In genomic region chr17:14331200-14331981, GRCh38 we compare ENCODE assay signal across 18 cellular contexts. TPM values are rescaled to one million over a fixed set of nuclear protein-coding genes. Genes with fewer than 3 reads are reported as not detected.
DNase-seq lines count a peak whose midpoint lies in the region; ATAC-seq and TF ChIP-seq lines count a peak whose summit lies in the region.
"Had no signal": no experiment of that assay in that cellular context is flagged by ENCODE, and none has a peak within 500 bp of the region (broad histone marks: within the 10 kb centered on the region; RNA-seq: fewer than 3 reads in every experiment).

No MANE protein-coding gene starts in this region.

- H3K4me3 Mint-ChIP-seq in activated CD4-positive, alpha-beta T cell treated with anti-CD3 and anti-CD28 coated beads for 36 hours, result no peak overlapping the region
- H3K4me3 Mint-ChIP-seq in H9 (peak overlapping the region; percentile 40 to 70; a peak in 4 of 5 replicates), mesothelial cell of epicardium (no peak overlapping the region)

- peak overlapping the region; percentile 41 for H3K4me2 ChIP-seq in H9 (ENCODE audit: insufficient read depth, insufficient read length, low read length)
- H3K4me2 ChIP-seq: SK-N-SH had no signal

- no peak overlapping the region for H2BK5ac ChIP-seq in H9 (ENCODE audit: insufficient read length, low read length)

- DNase-seq in activated CD4-positive, alpha-beta T cell treated with anti-CD3 and anti-CD28 coated beads for 36 hours, result no peak
- no peak for DNase-seq in activated CD4-positive, alpha-beta T cell treated with anti-CD3 and anti-CD28 coated beads for 48 hours
- DNase-seq in H9 (peak; percentile 73), mesothelial cell of epicardium (ENCODE audit: low spot score in 2 of 2, unreplicated experiment in 2 of 2) (no peak), HuH-7 (ENCODE audit: low spot score) (no peak), dedifferentiated amniotic fluid mesenchymal stem cell (ENCODE audit: extremely low spot score) (no peak), HuH-7.5 (ENCODE audit: low spot score) (no peak)
- DNase-seq: HCEC 1CT; mammary epithelial cell; NCI-H2081 treated with DMSO at 0.1 percent for 48 hours; NCI-H526; SK-N-SH; stimulated activated CD8-positive, alpha-beta memory T cell treated with anti-CD3 and anti-CD28 coated beads, Interleukin-4, amount 100 ng/mL, for 48 hours; thyroid gland had no signal

- no peak overlapping the region for H2BK120ac ChIP-seq in H9 (ENCODE audit: low read depth, low read length, poor library complexity, severe bottlenecking)

- H3T11ph ChIP-seq in H9 (ENCODE audit: low read length), result no peak overlapping the region

- H3K4ac ChIP-seq in H9 (ENCODE audit: low read depth, low read length), result no peak overlapping the region; the same call in 1 of the 2 replicates

- CTCF ChIA-PET in activated CD4-positive, alpha-beta T cell treated with anti-CD3 and anti-CD28 coated beads for 36 hours (lab: Charles Lee), result interaction anchor here (0.6 to 0.7 kb wide), 2 partner anchors 30 to 275 kb away, joined by 3 read pairs; no protein-coding TSS in a partner anchor

- H3K79me1 ChIP-seq in H9 (ENCODE audit: insufficient read depth, low read depth, low read length, poor library complexity, severe bottlenecking), result no peaks in the 10 kb centered on the region

- WGBS in H9 (ENCODE audit: extremely low coverage, insufficient read length, low lambda C conversion rate), result no CpG with 5 or more reads among the region's 10 CpGs
- 11 to 14% methylated on average over 8 to 9 of the region's 10 CpGs for WGBS in ectodermal cell, 2 experiments

- ATAC-seq in activated CD4-positive, alpha-beta T cell treated with anti-CD3 and anti-CD28 coated beads for 36 hours, result no peak

- H3K14ac ChIP-seq in H9 (ENCODE audit: insufficient read depth, low read length), result no peak overlapping the region

- H3K27me3 ChIP-seq in H9 (ENCODE audit: insufficient read depth, low read length), result no peaks in the 10 kb centered on the region
- no peaks in the 10 kb centered on the region for H3K27me3 ChIP-seq in ectodermal cell (ENCODE audit: control insufficient read depth, insufficient read depth, low read length, poor library complexity, severe bottlenecking)
- H3K27me3 ChIP-seq: thyroid gland had no signal

- H3K4me1 ChIP-seq in H9 (ENCODE audit: insufficient read depth, low read length) (peaks cover 14% of the 10 kb centered on the region; the same call in 1 of the 2 replicates), ectodermal cell (ENCODE audit: control insufficient read depth, insufficient read depth, low read length) (peaks cover 52% of the 10 kb centered on the region)
- H3K4me1 ChIP-seq: thyroid gland had no signal

- intact Hi-C loops in activated CD4-positive, alpha-beta T cell treated with anti-CD3 and anti-CD28 coated beads for 36 hours (cut with DNase I, micrococcal nuclease), result no loop called here

- 0 out of 2 replicates have a peak, but pooled peaks cover 2% of the 10 kb centered on the region for H3K79me2 ChIP-seq in H9 (ENCODE audit: insufficient read depth, low read length)

- no peak overlapping the region for H2AFZ ChIP-seq in H9 (ENCODE audit: low read length)

- no peak overlapping the region for H3K18ac ChIP-seq in H9 (ENCODE audit: insufficient read length, low read depth, low read length)

- H2BK12ac ChIP-seq in H9 (ENCODE audit: insufficient read length, low read depth, low read length), result no peak overlapping the region

- TF ChIP-seq CTCF in H9 (conservative IDR thresholded peaks at IDR 0.05), result no peak
- TF ChIP-seq CTCF in mesothelial cell of epicardium (IDR thresholded peaks at IDR 0.05; ENCODE audit: unreplicated experiment), result no peak

- no peak overlapping the region for H2AK5ac ChIP-seq in H9 (ENCODE audit: insufficient read length, low read length)

- peaks cover 82% of the 10 kb centered on the region for H3K4me1 Mint-ChIP-seq in activated CD4-positive, alpha-beta T cell treated with anti-CD3 and anti-CD28 coated beads for 36 hours
- H3K4me1 Mint-ChIP-seq in H9, result peaks cover 47 to 66% of the 10 kb centered on the region in 2 experiments
- peaks cover 8% of the 10 kb centered on the region for H3K4me1 Mint-ChIP-seq in mesothelial cell of epicardium

- H3K27ac Mint-ChIP-seq in activated CD4-positive, alpha-beta T cell treated with anti-CD3 and anti-CD28 coated beads for 36 hours, result peak overlapping the region; percentile 37
- H3K27ac Mint-ChIP-seq in H9 (peak overlapping the region; percentile 88 to 97 (median 96)), mesothelial cell of epicardium (peak overlapping the region; percentile 25)

- no peak overlapping the region for H4K5ac ChIP-seq in H9 (ENCODE audit: insufficient read length, low read depth, low read length)

- no peaks in the 10 kb centered on the region for H3K36me3 ChIP-seq in ectodermal cell (ENCODE audit: control insufficient read depth, insufficient read depth, low read length)
- H3K36me3 ChIP-seq: thyroid gland had no signal

- H4K8ac ChIP-seq in H9 (replicated peaks; ENCODE audit: insufficient read length, low read depth, low read length), result no peak overlapping the region

- no peak overlapping the region for H3K4me3 ChIP-seq in ectodermal cell (ENCODE audit: insufficient read depth, low read depth, low read length)
- H3K4me3 ChIP-seq: thyroid gland had no signal

- H3K9me3 ChIP-seq in H9 (ENCODE audit: control insufficient read depth, low read depth, low read length) (no peaks in the 10 kb centered on the region), ectodermal cell (ENCODE audit: control insufficient read depth, low read length) (no peaks in the 10 kb centered on the region)
- H3K9me3 ChIP-seq: SK-N-SH, thyroid gland had no signal

- H3K9ac ChIP-seq in H9 (ENCODE audit: extremely low read depth, insufficient read length, low read length), result no peak overlapping the region
- H3K9ac ChIP-seq: SK-N-SH had no signal

- no peaks in the 10 kb centered on the region for H4K20me1 ChIP-seq in H9 (ENCODE audit: control insufficient read depth, insufficient read depth, insufficient read length)

- H3K9me3 Mint-ChIP-seq in activated CD4-positive, alpha-beta T cell treated with anti-CD3 and anti-CD28 coated beads for 36 hours (ENCODE audit: low read depth), result no peaks in the 10 kb centered on the region
- H3K9me3 Mint-ChIP-seq in H9 (no peaks in the 10 kb centered on the region), mesothelial cell of epicardium (no peaks in the 10 kb centered on the region)

- H4K91ac ChIP-seq in H9 (ENCODE audit: insufficient read length, low read depth, low read length), result no peak overlapping the region

- peaks cover 3% of the 10 kb centered on the region for H3K36me3 Mint-ChIP-seq in activated CD4-positive, alpha-beta T cell treated with anti-CD3 and anti-CD28 coated beads for 36 hours (ENCODE audit: low read depth)
- H3K36me3 Mint-ChIP-seq in H9 (ENCODE audit: insufficient read depth in 1 of 3, low read depth in 3 of 3) (peaks cover 0 to 4% (median 0%) of the 10 kb centered on the region in 3 experiments; a peak in 1 of 7 replicates), mesothelial cell of epicardium (no peaks in the 10 kb centered on the region)

- H2BK20ac ChIP-seq in H9 (ENCODE audit: low read depth, low read length, poor library complexity, severe bottlenecking), result no peak overlapping the region

- H3K23ac ChIP-seq in H9 (ENCODE audit: insufficient read length, low read depth, low read length), result no peak overlapping the region

- H2BK15ac ChIP-seq in H9 (ENCODE audit: low read depth, low read length), result no peak overlapping the region

- POLR2A ChIA-PET in activated CD4-positive, alpha-beta T cell treated with anti-CD3 and anti-CD28 coated beads for 36 hours (lab: Charles Lee), result no interaction called here

- H3K23me2 ChIP-seq in H9 (ENCODE audit: insufficient read length, low read depth, low read length, poor library complexity, severe bottlenecking), result no peaks in the 10 kb centered on the region

- no peaks in the 10 kb centered on the region for H3K27me3 Mint-ChIP-seq in activated CD4-positive, alpha-beta T cell treated with anti-CD3 and anti-CD28 coated beads for 36 hours
- H3K27me3 Mint-ChIP-seq in H9 (ENCODE audit: low read depth), result peaks cover 10% of the 10 kb centered on the region
- peaks cover 6% of the 10 kb centered on the region for H3K27me3 Mint-ChIP-seq in mesothelial cell of epicardium (ENCODE audit: low read depth)

- no peak overlapping the region for H3K56ac ChIP-seq in H9 (ENCODE audit: insufficient read length, low read depth, low read length)

- H3K27ac ChIP-seq in H9 (ENCODE audit: insufficient read length, low read depth, low read length) (peak overlapping the region; percentile 28), ectodermal cell (ENCODE audit: insufficient read depth, low read depth, low read length, poor library complexity, severe bottlenecking) (peak overlapping the region; percentile 86)
- H3K27ac ChIP-seq: C4-2B, thyroid gland, VCaP had no signal

RNA-seq across cellular contexts. Expression of gene HS3ST3B1, which starts 30.5 kb away (rescaled TPM):
- total RNA-seq in activated CD4-positive, alpha-beta T cell treated with anti-CD3 and anti-CD28 coated beads for 36 hours, result 1 to 10 TPM; 5.0 to 5.7 TPM
- 2.8 and 2.9 TPM in 2 replicates for total RNA-seq in H9 (2021)
- polyA plus RNA-seq in ectodermal cell (2013, experiment 1 of 4), result 18.3 TPM
- 17.4 TPM for polyA plus RNA-seq in ectodermal cell (2013, experiment 2 of 4)
- polyA plus RNA-seq in ectodermal cell (2013, experiment 3 of 4), result 19.5 TPM
- 20.7 TPM for polyA plus RNA-seq in ectodermal cell (2013, experiment 4 of 4)
- total RNA-seq in mesothelial cell of epicardium, result 8.7 to 9.8 TPM (median 8.7 TPM) in 3 replicates
- total RNA-seq: endothelial cell of umbilical vein had no signal
- polyA plus RNA-seq: endothelial cell of umbilical vein had no signal

Comparison
In these comparisons a context has a peak if more than half of its experiments do, and no peak if none do; other contexts are left out.
1. H3K27ac Mint-ChIP-seq: peak in every context shown above with its lines; median percentile 96 in H9; 37 in activated CD4-positive, alpha-beta T cell treated with anti-CD3 and anti-CD28 coated beads for 36 hours; 25 in mesothelial cell of epicardium.
2. H3K4me3 Mint-ChIP-seq: peak in H9 (2 of 2); none in activated CD4-positive, alpha-beta T cell treated with anti-CD3 and anti-CD28 coated beads for 36 hours (single experiment) and mesothelial cell of epicardium (single experiment).